In genomic region chr13:50892162-50892944, GRCh38 we compare ENCODE assay signal across 1 cellular context.
TF ChIP-seq lines count a peak whose summit lies in the region.

No MANE protein-coding gene starts in this region.

TF ChIP-seq in GM12878, 131 proteins besides CTCF, POLR2A, EP300 and RAD21 (continued from another document):
- TF ChIP-seq RELB (IDR thresholded peaks at IDR 0.05; ENCODE audit: low read depth) (0 out of 2 replicates have a peak, but pooled peaks have one; percentile 16), POLR2AphosphoS5 (IDR thresholded peaks at IDR 0.05; ENCODE audit: low read length) (peak; percentile 69), EED (IDR thresholded peaks at IDR 0.05; ENCODE audit: low read depth) (peak; percentile 74), NFYA (IDR thresholded peaks at IDR 0.05; ENCODE audit: borderline replicate concordance, low read depth, low read length) (no peak), TCF12 (IDR thresholded peaks at IDR 0.05; ENCODE audit: low read depth, low read length) (peak; percentile 72), TAF1 (IDR thresholded peaks at IDR 0.05; ENCODE audit: borderline replicate concordance, low read depth, low read length) (peak; percentile 84), JUNB (IDR thresholded peaks at IDR 0.05) (peak; percentile 38; the same call in 1 of the 2 replicates), PBX3 (IDR thresholded peaks at IDR 0.05; ENCODE audit: insufficient replicate concordance, low read depth, low read length) (no peak), BMI1 (IDR thresholded peaks at IDR 0.05; ENCODE audit: borderline replicate concordance) (no peak)
TF ChIP-seq in GM12878: peak in this region for 15.
